Comparison of ENCODE assay signal across 8 cellular contexts in the genomic region with DNA sequence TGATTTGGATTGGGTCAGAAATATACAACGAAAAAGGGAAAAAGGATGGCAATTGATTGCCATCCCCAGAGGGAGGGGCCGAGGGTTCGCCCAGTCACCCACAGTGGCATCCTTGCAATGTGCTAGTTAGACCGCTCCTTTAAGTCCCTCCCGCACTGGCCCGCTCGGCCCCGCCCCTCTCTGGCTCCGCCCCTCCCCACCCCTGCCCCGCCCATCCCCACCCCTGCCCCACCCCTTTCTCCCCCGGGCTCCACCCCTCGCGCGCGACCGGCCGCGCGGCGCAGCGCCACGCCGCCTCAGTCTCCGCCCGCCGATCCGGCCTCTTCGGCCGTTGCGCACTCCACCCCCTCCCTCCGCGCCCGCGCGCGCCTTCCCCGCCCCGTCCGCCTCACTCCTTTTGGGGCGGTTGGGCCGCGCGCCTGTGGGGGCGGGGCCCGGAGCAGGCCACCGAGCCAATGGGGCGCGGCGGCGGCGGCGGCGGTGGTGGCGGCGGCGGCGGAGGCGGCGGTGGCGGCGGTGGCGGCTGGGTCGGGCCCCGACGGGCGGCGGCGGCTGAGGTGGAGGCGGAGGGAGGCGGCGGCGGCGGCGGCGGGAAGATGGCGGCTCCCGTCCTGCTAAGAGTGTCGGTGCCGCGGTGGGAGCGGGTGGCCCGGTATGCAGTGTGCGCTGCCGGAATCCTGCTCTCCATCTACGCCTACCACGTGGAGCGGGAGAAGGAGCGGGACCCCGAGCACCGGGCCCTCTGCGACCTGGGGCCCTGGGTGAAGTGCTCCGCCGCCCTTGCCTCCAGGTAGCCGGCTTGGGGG. TPM values are rescaled to one million over a fixed set of nuclear protein-coding genes. Genes with fewer than 3 reads are reported as not detected.
DNase-seq lines count a peak whose midpoint lies in the region; ATAC-seq and TF ChIP-seq lines count a peak whose summit lies in the region.

A gene (plus strand): TSS at position 299 of the 806 bp plus-strand sequence. CDS start 298 bp downstream, at position 597.

- H3K27ac Mint-ChIP-seq in neural crest cell (ENCODE audit: unreplicated experiment) = peak within 1 kb of the TSS; percentile 62
- peak within 1 kb of the TSS; percentile 86 to 97 for H3K27ac Mint-ChIP-seq in stimulated activated naive CD8-positive, alpha-beta T cell treated with anti-CD3 and anti-CD28 coated beads, Interleukin-15, amount 100 ng/mL, for 72 hours

- peak within 1 kb of the TSS; percentile 53; the same call in 1 of the 2 replicates for H3K27ac ChIP-seq in MM.1S (ENCODE audit: low read length)
- H3K27ac ChIP-seq in SJCRH30 = peak within 1 kb of the TSS; percentile 59; the same call in 1 of the 2 replicates

- ATAC-seq in stimulated activated naive CD8-positive, alpha-beta T cell treated with anti-CD3 and anti-CD28 coated beads, Interleukin-15, amount 100 ng/mL, for 72 hours = peak; percentile 95

- no peaks in the 10 kb centered on the region for H3K27me3 Mint-ChIP-seq in neural crest cell (ENCODE audit: low read depth)
- H3K27me3 Mint-ChIP-seq in stimulated activated naive CD8-positive, alpha-beta T cell treated with anti-CD3 and anti-CD28 coated beads, Interleukin-15, amount 100 ng/mL, for 72 hours = no peaks in the 10 kb centered on the region

- peaks cover 8% of the 10 kb centered on the region for H3K4me1 Mint-ChIP-seq in neural crest cell
- H3K4me1 Mint-ChIP-seq in stimulated activated naive CD8-positive, alpha-beta T cell treated with anti-CD3 and anti-CD28 coated beads, Interleukin-15, amount 100 ng/mL, for 72 hours = no peaks in the 10 kb centered on the region

- peak within 1 kb of the TSS; percentile 77 for H3K9ac ChIP-seq in MM.1S (ENCODE audit: low read length)

- DNase-seq in G401 (ENCODE audit: low spot score) = peak; percentile 92
- DNase-seq in HCEC 1CT = peak; percentile 94
- peak; percentile 96 for DNase-seq in MM.1S
- peak; percentile 94 to 95 for DNase-seq in SJCRH30
- DNase-seq in activated gamma-delta T cell treated with Interleukin-2 at 50 U/mL for 16 hours = peak; percentile 94
- peak; percentile 94 to 98 for DNase-seq in foreskin fibroblast
- DNase-seq in neural crest cell (ENCODE audit: low read depth, low spot score) = peak; percentile 91
- peak; percentile 94 to 95 for DNase-seq in stimulated activated naive CD8-positive, alpha-beta T cell treated with anti-CD3 and anti-CD28 coated beads, Interleukin-15, amount 100 ng/mL, for 72 hours

- no peaks in the 10 kb centered on the region for H3K9me3 Mint-ChIP-seq in neural crest cell
- H3K9me3 Mint-ChIP-seq in stimulated activated naive CD8-positive, alpha-beta T cell treated with anti-CD3 and anti-CD28 coated beads, Interleukin-15, amount 100 ng/mL, for 72 hours = no peaks in the 10 kb centered on the region

- H3K4me1 ChIP-seq in MM.1S (ENCODE audit: low read length) = peaks cover 5% of the 10 kb centered on the region; the same call in 1 of the 2 replicates
- H3K4me1 ChIP-seq in SJCRH30 = no peaks in the 10 kb centered on the region

- no peaks in the 10 kb centered on the region for H3K36me3 Mint-ChIP-seq in neural crest cell (ENCODE audit: low read depth)

- H3K36me3 ChIP-seq in MM.1S (replicated peaks; ENCODE audit: insufficient read depth, low read length) (no peaks in the 10 kb centered on the region), SJCRH30 (no peaks in the 10 kb centered on the region)

- peaks cover 38% of the 10 kb centered on the region for H3K79me2 ChIP-seq in MM.1S (ENCODE audit: low read length)

- no peaks in the 10 kb centered on the region for H4K20me1 ChIP-seq in MM.1S (ENCODE audit: insufficient read depth, low read length)

- TF ChIP-seq CTCF in MM.1S (IDR thresholded peaks at IDR 0.05; ENCODE audit: low read length) (no peak), foreskin fibroblast (IDR thresholded peaks at IDR 0.05; ENCODE audit: low read depth, low read length) (no peak), neural crest cell (conservative IDR thresholded peaks at IDR 0.05) (no peak)

- H3K4me3 Mint-ChIP-seq in neural crest cell = peak within 1 kb of the TSS; percentile 87
- H3K4me3 Mint-ChIP-seq in stimulated activated naive CD8-positive, alpha-beta T cell treated with anti-CD3 and anti-CD28 coated beads, Interleukin-15, amount 100 ng/mL, for 72 hours = peak within 1 kb of the TSS; percentile 85 to 86

- H3K27me3 ChIP-seq in MM.1S (replicated peaks; ENCODE audit: insufficient read depth, low read length) = no peaks in the 10 kb centered on the region
- H3K27me3 ChIP-seq in SJCRH30 = no peaks in the 10 kb centered on the region

- H3F3A ChIP-seq in MM.1S (ENCODE audit: insufficient read depth, low read length) = peaks cover 5% of the 10 kb centered on the region; the same call in 1 of the 2 replicates

- H3K9me3 ChIP-seq in MM.1S (replicated peaks; ENCODE audit: insufficient read depth, low read length) (no peaks in the 10 kb centered on the region), SJCRH30 (replicated peaks) (no peaks in the 10 kb centered on the region)

- H3K4me3 ChIP-seq in MM.1S (ENCODE audit: low read length) (peak within 1 kb of the TSS; percentile 76), SJCRH30 (peak within 1 kb of the TSS; percentile 100), foreskin fibroblast (ENCODE audit: low read depth in 1 of 2, low read length in 2 of 2) (peak within 1 kb of the TSS; percentile 72 to 73)

- peak within 1 kb of the TSS; percentile 73 for H3K4me2 ChIP-seq in MM.1S (ENCODE audit: low read depth, low read length)

- in situ Hi-C loops in G401 (cut with HindIII; ENCODE audit: low sequenced_read_pairs) = no loop called here

- no peaks in the 10 kb centered on the region for H3K9me2 ChIP-seq in MM.1S (replicated peaks; ENCODE audit: insufficient read depth, low read length)

- no peak within 1 kb of the TSS for H2AFZ ChIP-seq in MM.1S (ENCODE audit: low read length)

RNA-seq across cellular contexts. Expression of the gene that starts here (rescaled TPM):
- total RNA-seq in G401 (2014; rRNA removed; shearing (Covaris generic)) = 7.9 and 11.5 TPM in 2 replicates
- 25.6 and 27.0 TPM in 2 replicates for total RNA-seq in SJCRH30 (2014; rRNA removed; shearing (Covaris generic))
- total RNA-seq in neural crest cell = 33.6 and 33.9 TPM in 2 replicates

Comparison
In these comparisons a context has a peak if more than half of its experiments do, and no peak if none do; other contexts are left out.
1. Peak in every context shown above with its lines: DNase-seq, ATAC-seq, H3K4me3 ChIP-seq and H3K27ac ChIP-seq.